In the genomic region with DNA sequence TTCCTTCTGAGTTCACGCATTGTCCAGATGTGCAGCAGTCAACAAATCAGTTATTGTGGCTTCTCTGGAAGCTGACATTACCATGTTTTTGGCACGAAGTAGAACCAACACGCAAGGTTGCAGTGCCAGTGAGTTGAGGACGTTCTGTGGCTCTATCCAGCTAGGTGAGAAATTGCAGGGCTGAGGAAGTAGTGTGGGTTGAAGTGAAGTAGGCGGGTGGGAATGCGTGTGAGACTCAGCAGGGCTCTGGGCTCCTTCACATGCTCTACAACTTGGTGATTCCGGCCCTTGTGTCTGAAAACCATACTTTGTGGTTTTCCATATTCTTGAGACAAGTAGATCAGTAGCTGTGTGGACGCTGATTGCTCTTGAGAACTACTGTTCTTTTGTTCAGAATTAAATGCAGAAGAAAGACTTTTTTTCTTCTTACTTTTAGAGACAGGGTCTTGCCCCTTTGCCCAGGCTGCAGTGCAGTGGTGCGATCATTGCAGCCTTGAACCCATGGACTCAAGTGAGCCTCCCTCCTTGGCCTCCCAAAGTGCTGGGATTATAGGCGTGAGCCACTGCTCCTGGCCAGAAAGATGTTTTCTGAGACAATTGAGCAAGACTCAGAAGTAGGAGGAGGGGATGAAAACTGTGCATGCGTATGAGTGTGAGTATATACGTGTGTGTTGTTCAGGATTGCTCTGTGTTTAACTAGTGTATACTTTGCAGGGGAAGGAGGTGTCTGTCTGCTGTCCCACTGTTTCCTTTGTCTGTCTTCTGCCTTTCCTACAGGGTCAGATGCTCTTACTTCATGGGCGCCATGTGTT, we compare ENCODE assay signal across 9 cellular contexts. TPM values are rescaled to one million over a fixed set of nuclear protein-coding genes. Genes with fewer than 3 reads are reported as not detected.
DNase-seq lines count a peak whose midpoint lies in the region; ATAC-seq and TF ChIP-seq lines count a peak whose summit lies in the region.
"Had no signal": no experiment of that assay in that cellular context is flagged by ENCODE, and none has a peak within 500 bp of the region (broad histone marks: within the 10 kb centered on the region; RNA-seq: fewer than 3 reads in every experiment).

No MANE protein-coding gene starts in this region.

- H3K27me3 ChIP-seq in OCI-LY1 (ENCODE audit: insufficient read depth, low read length) = no peaks in the 10 kb centered on the region
- H3K27me3 ChIP-seq in endodermal cell (ENCODE audit: control insufficient read depth, insufficient read depth, low read length, poor library complexity, severe bottlenecking) = no peaks in the 10 kb centered on the region

- ATAC-seq in stimulated activated naive CD8-positive, alpha-beta T cell treated with anti-CD3 and anti-CD28 coated beads, Interleukin-15, amount 100 ng/mL, for 72 hours = peak; percentile 91
- ATAC-seq in HG02623 (IDR thresholded peaks at IDR 0.05; ENCODE audit: unreplicated experiment) = no peak

- H3K9me3 ChIP-seq in OCI-LY1 (ENCODE audit: low read length) = no peaks in the 10 kb centered on the region
- H3K9me3 ChIP-seq in endodermal cell (ENCODE audit: control insufficient read depth, low read length) = no peaks in the 10 kb centered on the region

- DNase-seq in activated T-cell treated with anti-CD3 and anti-CD28 coated beads, Interleukin-2, amount 50 U/mL, for 24 hours = no peak
- no peak for DNase-seq in activated T-cell treated with anti-CD3 and anti-CD28 coated beads for 4 hours
- DNase-seq in endodermal cell = no peak
- DNase-seq in stimulated activated naive CD8-positive, alpha-beta T cell treated with anti-CD3 and anti-CD28 coated beads, Interleukin-15, amount 100 ng/mL, for 72 hours = peak; percentile 33 to 54
- DNase-seq in HEK293T (ENCODE audit: extremely low spot score) = no peak
- no peak for DNase-seq in HK-2 (ENCODE audit: unreplicated experiment)

- no peaks in the 10 kb centered on the region for H3K9me2 ChIP-seq in OCI-LY1 (ENCODE audit: low read depth, low read length)

- H3K36me3 ChIP-seq in OCI-LY1 (ENCODE audit: insufficient read depth, low read length) (peaks cover 5% of the 10 kb centered on the region; the same call in 1 of the 2 replicates), endodermal cell (ENCODE audit: control insufficient read depth, insufficient read depth, low read length) (peaks cover 4% of the 10 kb centered on the region)

- H3K27ac Mint-ChIP-seq in activated T-cell treated with anti-CD3 and anti-CD28 coated beads, Interleukin-2, amount 50 U/mL, for 24 hours = peak overlapping the region; percentile 87
- H3K27ac Mint-ChIP-seq in endodermal cell = peak overlapping the region; percentile 83
- H3K27ac Mint-ChIP-seq in stimulated activated naive CD8-positive, alpha-beta T cell treated with anti-CD3 and anti-CD28 coated beads, Interleukin-15, amount 100 ng/mL, for 72 hours = peak overlapping the region; percentile 69 to 86
- H3K27ac Mint-ChIP-seq: memory B cell had no signal

- peaks cover 69% of the 10 kb centered on the region for H3K4me1 Mint-ChIP-seq in activated T-cell treated with anti-CD3 and anti-CD28 coated beads, Interleukin-2, amount 50 U/mL, for 24 hours (ENCODE audit: low read depth)
- peaks cover 7% of the 10 kb centered on the region for H3K4me1 Mint-ChIP-seq in endodermal cell
- H3K4me1 Mint-ChIP-seq in stimulated activated naive CD8-positive, alpha-beta T cell treated with anti-CD3 and anti-CD28 coated beads, Interleukin-15, amount 100 ng/mL, for 72 hours = peaks cover 74% of the 10 kb centered on the region

- peak overlapping the region; percentile 22; the same call in 1 of the 2 replicates for H3K9ac ChIP-seq in OCI-LY1 (ENCODE audit: low read length)
- H3K9ac ChIP-seq in endodermal cell (ENCODE audit: extremely low read depth, low read length, poor library complexity, severe bottlenecking) = no peak overlapping the region

- peak overlapping the region; percentile 6; the same call in 1 of the 2 replicates for H3K4me2 ChIP-seq in OCI-LY1 (ENCODE audit: low read length)

- H3K79me2 ChIP-seq in OCI-LY1 (ENCODE audit: insufficient read depth, low read length) = peaks cover 92% of the 10 kb centered on the region

- H3K4me1 ChIP-seq in OCI-LY1 (ENCODE audit: insufficient read depth, low read length, severe bottlenecking) (peaks cover 63% of the 10 kb centered on the region), endodermal cell (ENCODE audit: control insufficient read depth, insufficient read depth, low read length) (no peaks in the 10 kb centered on the region)

- CTCF ChIA-PET in HEK293T (lab: Yijun Ruan, JAX) = no interaction called here

- TF ChIP-seq CTCF in OCI-LY1 (IDR thresholded peaks at IDR 0.05; ENCODE audit: low read length) = no peak
- TF ChIP-seq CTCF in endodermal cell (conservative IDR thresholded peaks at IDR 0.05) = no peak

- peak overlapping the region; percentile 50 for H3K4me3 Mint-ChIP-seq in activated T-cell treated with anti-CD3 and anti-CD28 coated beads, Interleukin-2, amount 50 U/mL, for 24 hours
- H3K4me3 Mint-ChIP-seq in endodermal cell = no peak overlapping the region
- peak overlapping the region; percentile 44 to 67 for H3K4me3 Mint-ChIP-seq in stimulated activated naive CD8-positive, alpha-beta T cell treated with anti-CD3 and anti-CD28 coated beads, Interleukin-15, amount 100 ng/mL, for 72 hours
- H3K4me3 Mint-ChIP-seq: memory B cell had no signal

- POLR2A ChIA-PET in HEK293T (lab: Yijun Ruan, JAX) = no interaction called here

- H3K36me3 Mint-ChIP-seq in activated T-cell treated with anti-CD3 and anti-CD28 coated beads, Interleukin-2, amount 50 U/mL, for 24 hours (ENCODE audit: low read depth) = peaks cover 29% of the 10 kb centered on the region
- peaks cover 3% of the 10 kb centered on the region for H3K36me3 Mint-ChIP-seq in endodermal cell (ENCODE audit: low read depth)

- WGBS in endodermal cell (ENCODE audit: insufficient coverage in 1 of 2, insufficient read length in 1 of 2), 2 experiments = 90 to 97% methylated on average over 12 to 13 of the region's 13 CpGs

- no peaks in the 10 kb centered on the region for H3K27me3 Mint-ChIP-seq in activated T-cell treated with anti-CD3 and anti-CD28 coated beads, Interleukin-2, amount 50 U/mL, for 24 hours
- no peaks in the 10 kb centered on the region for H3K27me3 Mint-ChIP-seq in endodermal cell (ENCODE audit: insufficient read depth)
- H3K27me3 Mint-ChIP-seq in stimulated activated naive CD8-positive, alpha-beta T cell treated with anti-CD3 and anti-CD28 coated beads, Interleukin-15, amount 100 ng/mL, for 72 hours = no peaks in the 10 kb centered on the region
- H3K27me3 Mint-ChIP-seq: memory B cell had no signal

- no peaks in the 10 kb centered on the region for H4K20me1 ChIP-seq in OCI-LY1 (ENCODE audit: insufficient read depth, low read length)

- no peak overlapping the region for H2AFZ ChIP-seq in OCI-LY1 (ENCODE audit: low read length)

- H3K4me3 ChIP-seq in OCI-LY1 (ENCODE audit: low read depth, low read length, poor library complexity, severe bottlenecking) = no peak overlapping the region
- no peak overlapping the region for H3K4me3 ChIP-seq in endodermal cell (ENCODE audit: low read length)

- H3F3A ChIP-seq in OCI-LY1 (ENCODE audit: insufficient read depth, low read length) = no peaks in the 10 kb centered on the region

- H3K9me3 Mint-ChIP-seq in activated T-cell treated with anti-CD3 and anti-CD28 coated beads, Interleukin-2, amount 50 U/mL, for 24 hours = no peaks in the 10 kb centered on the region
- no peaks in the 10 kb centered on the region for H3K9me3 Mint-ChIP-seq in endodermal cell
- no peaks in the 10 kb centered on the region for H3K9me3 Mint-ChIP-seq in stimulated activated naive CD8-positive, alpha-beta T cell treated with anti-CD3 and anti-CD28 coated beads, Interleukin-15, amount 100 ng/mL, for 72 hours
- H3K9me3 Mint-ChIP-seq: memory B cell had no signal

- H3K27ac ChIP-seq in OCI-LY1 (ENCODE audit: low read depth, low read length, poor library complexity, severe bottlenecking) (peak overlapping the region; percentile 70), endodermal cell (ENCODE audit: low read depth, low read length) (no peak overlapping the region)

TF ChIP-seq in HEK293T, 16 proteins besides CTCF, POLR2A, EP300 and RAD21:
- no peak for TF ChIP-seq LEF1 (IDR thresholded peaks at IDR 0.05; ENCODE audit: borderline replicate concordance)
- no peak for TF ChIP-seq L3MBTL2 (conservative IDR thresholded peaks at IDR 0.05)
- no peak for TF ChIP-seq FOXM1 (IDR thresholded peaks at IDR 0.05; ENCODE audit: borderline replicate concordance)
- TF ChIP-seq FOXA1 (IDR thresholded peaks at IDR 0.05) = no peak
- TF ChIP-seq TARDBP (IDR thresholded peaks at IDR 0.05) = no peak
- TF ChIP-seq ARNT (IDR thresholded peaks at IDR 0.05) = no peak
- no peak for TF ChIP-seq NFRKB (IDR thresholded peaks at IDR 0.05)
- TF ChIP-seq, protein P1, sequence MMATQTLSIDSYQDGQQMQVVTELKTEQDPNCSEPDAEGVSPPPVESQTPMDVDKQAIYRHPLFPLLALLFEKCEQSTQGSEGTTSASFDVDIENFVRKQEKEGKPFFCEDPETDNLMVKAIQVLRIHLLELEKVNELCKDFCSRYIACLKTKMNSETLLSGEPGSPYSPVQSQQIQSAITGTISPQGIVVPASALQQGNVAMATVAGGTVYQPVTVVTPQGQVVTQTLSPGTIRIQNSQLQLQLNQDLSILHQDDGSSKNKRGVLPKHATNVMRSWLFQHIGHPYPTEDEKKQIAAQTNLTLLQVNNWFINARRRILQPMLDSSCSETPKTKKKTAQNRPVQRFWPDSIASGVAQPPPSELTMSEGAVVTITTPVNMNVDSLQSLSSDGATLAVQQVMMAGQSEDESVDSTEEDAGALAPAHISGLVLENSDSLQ (IDR thresholded peaks at IDR 0.05) = no peak
- TF ChIP-seq SP1 (IDR thresholded peaks at IDR 0.05) = no peak
- no peak for TF ChIP-seq ZNF384 (IDR thresholded peaks at IDR 0.05)
- TF ChIP-seq CTBP1 (IDR thresholded peaks at IDR 0.05; ENCODE audit: borderline replicate concordance) = no peak
- TF ChIP-seq HDGF (IDR thresholded peaks at IDR 0.05; ENCODE audit: borderline replicate concordance) = no peak
- TF ChIP-seq ELF4 (IDR thresholded peaks at IDR 0.05) = no peak
- TF ChIP-seq BHLHE40 (IDR thresholded peaks at IDR 0.05; ENCODE audit: borderline replicate concordance) = no peak

RNA-seq across cellular contexts. Expression of a gene that starts 46.2 kb away (rescaled TPM):
- total RNA-seq in endodermal cell = 100 to 1,000 TPM; 115 to 126 TPM
- 62.7 TPM for polyA plus RNA-seq in endodermal cell (2013, experiment 1 of 2)
- 56.7 TPM for polyA plus RNA-seq in endodermal cell (2013, experiment 2 of 2)

Comparison
In these comparisons a context has a peak if more than half of its experiments do, and no peak if none do; other contexts are left out.
1. DNase-seq: peak in stimulated activated naive CD8-positive, alpha-beta T cell treated with anti-CD3 and anti-CD28 coated beads, Interleukin-15, amount 100 ng/mL, for 72 hours (2 of 2); none in activated T-cell treated with anti-CD3 and anti-CD28 coated beads, Interleukin-2, amount 50 U/mL, for 24 hours (single experiment), activated T-cell treated with anti-CD3 and anti-CD28 coated beads for 4 hours (single experiment), endodermal cell (single experiment), HEK293T (single experiment) and HK-2 (single experiment).
2. Peak in every context shown above with its lines, with median percentiles within 50 percentile points of each other: H3K27ac Mint-ChIP-seq.